ENCODE assay signal across 29 cellular contexts in the genomic region with DNA sequence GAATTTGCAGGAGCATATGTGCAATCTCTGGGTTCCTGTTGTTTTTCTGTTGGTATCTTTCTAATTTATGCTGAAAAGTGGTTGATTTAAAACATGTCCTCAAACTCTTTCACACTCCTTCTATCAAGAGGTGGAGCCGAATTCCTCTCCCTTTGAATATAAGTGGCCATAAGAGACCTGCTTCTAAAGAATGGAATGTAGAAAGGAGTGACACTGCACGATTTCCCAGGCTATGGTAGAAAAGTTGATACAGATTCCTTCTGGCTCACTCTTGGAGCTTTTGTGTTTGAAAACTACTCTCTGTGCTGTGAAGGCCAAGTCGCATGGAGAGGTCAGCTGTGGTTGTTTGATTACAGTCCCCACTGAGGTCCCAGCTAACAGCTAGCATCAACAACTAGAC.
"Had no signal": no experiment of that assay in that cellular context is flagged by ENCODE, and none has a peak within 500 bp of the region (broad histone marks: within the 10 kb centered on the region; RNA-seq: fewer than 3 reads in every experiment).

No MANE protein-coding gene starts in this region.

- H3K27ac ChIP-seq: neutrophil, parathyroid adenoma, psoas muscle, right lobe of liver, skin epidermis, spleen, suprapubic skin, testis, tibial artery, transverse colon, vagina had no signal

- H3K36me3 ChIP-seq: neutrophil, right lobe of liver, spleen, suprapubic skin, tibial artery, transverse colon, vagina had no signal

- H2AFZ ChIP-seq: parathyroid adenoma had no signal

- H3K4me3 ChIP-seq: psoas muscle, right lobe of liver, skin epidermis, smooth muscle cell, spleen, suprapubic skin, testis, tibial artery, transverse colon, vagina had no signal

- H3K27me3 ChIP-seq: neutrophil, right lobe of liver, spleen, suprapubic skin, testis, tibial artery, transverse colon, vagina had no signal

- H3K9ac ChIP-seq: parathyroid adenoma had no signal

- DNase-seq: naive B cell; naive thymus-derived CD8-positive, alpha-beta T cell; nephron progenitor cell; nucleus accumbens; posterior cingulate gyrus; psoas muscle; right cardiac atrium; right lobe of liver; spleen; stimulated activated CD4-positive, alpha-beta T cell treated with anti-CD3 and anti-CD28 coated beads, Interleukin-12 subunit alpha, Interleukin-12 subunit beta, amount 100 ng/mL, for 4 hours; stimulated activated CD4-positive, alpha-beta T cell treated with anti-CD3 and anti-CD28 coated beads, Interleukin-1b, Interleukin-23, amount 100 ng/mL, for 48 hours; stimulated activated CD4-positive, alpha-beta T cell treated with anti-CD3 and anti-CD28 coated beads, Interleukin-4, amount 100 ng/mL, for 1 hour; stimulated activated CD4-positive, alpha-beta T cell treated with anti-CD3 and anti-CD28 coated beads, Interleukin-4, amount 100 ng/mL, for 4 hours; stimulated activated CD8-positive, alpha-beta memory T cell treated with anti-CD3 and anti-CD28 coated beads, Interleukin-4, amount 100 ng/mL, for 48 hours; stimulated activated naive CD4-positive, alpha-beta T cell; stimulated activated naive CD8-positive, alpha-beta T cell treated with anti-CD3 and anti-CD28 coated beads, Interleukin-15, amount 100 ng/mL, for 72 hours; stimulated activated naive CD8-positive, alpha-beta T cell treated with anti-CD3 and anti-CD28 coated beads, Interleukin-15, Interleukin-2, amounts not matched to agents 100 U/mL and 50 U/mL, for 24 hours; substantia nigra; testis; tibial artery; transverse colon had no signal

- H3K4me2 ChIP-seq: smooth muscle cell had no signal

- H3K4me1 ChIP-seq: parathyroid adenoma, psoas muscle, right lobe of liver, spleen, suprapubic skin, testis, vagina had no signal

- H3K9me3 ChIP-seq: neutrophil, right lobe of liver, spleen, suprapubic skin, testis, tibial artery, transverse colon, vagina had no signal

- ATAC-seq: naive thymus-derived CD8-positive, alpha-beta T cell; natural killer cell treated with Interleukin-12 subunit alpha and Interleukin-12 subunit beta and Interleukin-15 and Interleukin-18, amount 100 ng/mL, for 72 hours; psoas muscle; right cardiac atrium; right lobe of liver; stimulated activated memory B cell treated with anti-CD40 and anti-IgM and Interleukin-4, amounts not matched to agents 10 μg/mL and 1 μg/mL and 100 μg/mL, for 72 hours; stimulated activated naive CD8-positive, alpha-beta T cell treated with anti-CD3 and anti-CD28 coated beads, Interleukin-15, Interleukin-2, amounts not matched to agents 100 U/mL and 50 U/mL, for 24 hours had no signal
